In genomic region chr4:76723373-76723772, GRCh38 we compare ENCODE assay signal across 10 cellular contexts.
DNase-seq lines count a peak whose midpoint lies in the region; ATAC-seq and TF ChIP-seq lines count a peak whose summit lies in the region.
"Had no signal": no experiment of that assay in that cellular context is flagged by ENCODE, and none has a peak within 500 bp of the region (broad histone marks: within the 10 kb centered on the region; RNA-seq: fewer than 3 reads in every experiment).

No MANE protein-coding gene starts in this region.

- DNase-seq in GM06990 (ENCODE audit: extremely low read depth, insufficient read length) (no peak), cardiac fibroblast (ENCODE audit: low read depth in 2 of 2) (peak; percentile 34 to 65), neural crest cell (ENCODE audit: low read depth, low spot score) (no peak), medulla oblongata (ENCODE audit: extremely low spot score) (no peak), NCI-H345 (lab: John Stamatoyannopoulos, UW) (no peak)
- no peak for DNase-seq in stimulated activated naive CD4-positive, alpha-beta T cell treated with Interleukin-2 at 50 U/mL for 16 hours (lab: John Stamatoyannopoulos, UW)
- DNase-seq: T-helper 17 cell, tibial artery had no signal

- peaks cover 71% of the 10 kb centered on the region for H3K4me1 Mint-ChIP-seq in neural crest cell

- H3K36me3 Mint-ChIP-seq in neural crest cell (ENCODE audit: low read depth) = peaks cover 2% of the 10 kb centered on the region

- TF ChIP-seq CTCF in GM06990 (IDR thresholded peaks at IDR 0.05; ENCODE audit: insufficient read depth, low read length, poor library complexity, severe bottlenecking) = peak; percentile 16
- TF ChIP-seq CTCF in cardiac fibroblast (IDR thresholded peaks at IDR 0.05; ENCODE audit: low read depth, low read length) = peak; percentile 7
- TF ChIP-seq CTCF in neural crest cell (conservative IDR thresholded peaks at IDR 0.05) = peak; percentile 15

- H3K27ac Mint-ChIP-seq in neural crest cell (ENCODE audit: unreplicated experiment) = peak overlapping the region; percentile 13
- H3K27ac Mint-ChIP-seq: T-helper 17 cell had no signal

- no peaks in the 10 kb centered on the region for H3K36me3 ChIP-seq in GM06990 (ENCODE audit: control insufficient read depth, insufficient read depth, low read length)
- H3K36me3 ChIP-seq: tibial artery had no signal

- no peaks in the 10 kb centered on the region for H3K9me3 Mint-ChIP-seq in neural crest cell

- no peaks in the 10 kb centered on the region for H3K27me3 ChIP-seq in GM06990 (replicated peaks; ENCODE audit: control insufficient read depth, insufficient read depth, low read length)
- H3K27me3 ChIP-seq: tibial artery had no signal

- ATAC-seq in HG03342 (IDR thresholded peaks at IDR 0.05; ENCODE audit: unreplicated experiment) (peak; percentile 50), GM21360 (IDR thresholded peaks at IDR 0.05; ENCODE audit: unreplicated experiment) (no peak)
- ATAC-seq: T-helper 17 cell had no signal

- H3K4me3 ChIP-seq in GM06990 (replicated peaks; ENCODE audit: low read depth, low read length) = no peak overlapping the region
- H3K4me3 ChIP-seq in cardiac fibroblast (replicated peaks in 1 of 2; ENCODE audit: low read depth in 2 of 2, low read length in 2 of 2) = no peak overlapping the region
- H3K4me3 ChIP-seq: tibial artery had no signal

- no peaks in the 10 kb centered on the region for H3K27me3 Mint-ChIP-seq in neural crest cell (ENCODE audit: low read depth)

- H3K4me3 Mint-ChIP-seq in neural crest cell = peak overlapping the region; percentile 13
- H3K4me3 Mint-ChIP-seq: T-helper 17 cell had no signal

Comparison
In these comparisons a context has a peak if more than half of its experiments do, and no peak if none do; other contexts are left out.
1. DNase-seq: peak in cardiac fibroblast (2 of 2); none in GM06990 (single experiment), neural crest cell (single experiment), medulla oblongata (single experiment), stimulated activated naive CD4-positive, alpha-beta T cell treated with Interleukin-2 at 50 U/mL for 16 hours (single experiment) and NCI-H345 (single experiment).
2. Peak in every context shown above with its lines, with median percentiles within 50 percentile points of each other: CTCF ChIP-seq.